In genomic region chr18:49656098-49656591, GRCh38 we compare ENCODE assay signal across 12 cellular contexts.
DNase-seq lines count a peak whose midpoint lies in the region; TF ChIP-seq lines count a peak whose summit lies in the region.
"Had no signal": no experiment of that assay in that cellular context is flagged by ENCODE, and none has a peak within 500 bp of the region (broad histone marks: within the 10 kb centered on the region; RNA-seq: fewer than 3 reads in every experiment).

No MANE protein-coding gene starts in this region.

- H3K27me3 ChIP-seq in SK-N-SH (ENCODE audit: insufficient read depth) = no peaks in the 10 kb centered on the region
- H3K27me3 ChIP-seq in hepatocyte = no peaks in the 10 kb centered on the region
- H3K27me3 ChIP-seq in prostate gland (replicated peaks; ENCODE audit: insufficient read depth) = no peaks in the 10 kb centered on the region
- H3K27me3 ChIP-seq: adrenal gland had no signal

- H3K27ac ChIP-seq in SK-N-SH (ENCODE audit: low read depth in 2 of 2, low read length in 1 of 2) = no peak overlapping the region
- peak overlapping the region; percentile 71 for H3K27ac ChIP-seq in hepatocyte
- no peak overlapping the region for H3K27ac ChIP-seq in prostate gland
- H3K27ac ChIP-seq: adrenal gland had no signal

- TF ChIP-seq CTCF in AG09309 (IDR thresholded peaks at IDR 0.05; ENCODE audit: control insufficient read depth, insufficient read depth, low read depth, low read length, missing control alignments) (no peak), SK-N-SH (IDR thresholded peaks at IDR 0.05) (no peak), hepatocyte (IDR thresholded peaks at IDR 0.05; ENCODE audit: poor library complexity) (no peak), prostate gland (IDR thresholded peaks at IDR 0.05) (no peak)

- H3K4me2 ChIP-seq in SK-N-SH (no peak overlapping the region), hepatocyte (no peak overlapping the region)

- WGBS in SK-N-SH (ENCODE audit: low lambda C conversion rate) = 36% methylated on average over 8 of the region's 8 CpGs
- WGBS in hepatocyte (ENCODE audit: low lambda C conversion rate, missing lambda C conversion rate) = 26% methylated on average over 8 of the region's 8 CpGs
- 63% methylated on average over 8 of the region's 8 CpGs for WGBS in prostate gland

- in situ Hi-C loops in ACHN (cut with HindIII; ENCODE audit: low pct_ligation_motif_present, low pct_unique_long_range_greater_than_20kb, low sequenced_read_pairs) = no loop called here

- H3K9me3 ChIP-seq in SK-N-SH = no peaks in the 10 kb centered on the region
- H3K9me3 ChIP-seq in hepatocyte (ENCODE audit: low read depth) = no peaks in the 10 kb centered on the region
- no peaks in the 10 kb centered on the region for H3K9me3 ChIP-seq in prostate gland
- H3K9me3 ChIP-seq: adrenal gland had no signal

- CTCF ChIA-PET in HEK293T (lab: Yijun Ruan, JAX) (no interaction called here), SK-N-SH (lab: Yijun Ruan, JAX) (no interaction called here)

- no peak for TF ChIP-seq EP300 in SK-N-SH (IDR thresholded peaks at IDR 0.05; ENCODE audit: borderline replicate concordance in 1 of 2, low read depth in 1 of 2, low read length in 1 of 2)

- H3K4me3 ChIP-seq in AG09309 (ENCODE audit: control insufficient read depth, low read depth, low read length) (no peak overlapping the region), SK-N-SH (ENCODE audit: low read depth in 2 of 2, low read length in 1 of 2) (no peak overlapping the region), hepatocyte (no peak overlapping the region), prostate gland (no peak overlapping the region)
- H3K4me3 ChIP-seq: adrenal gland had no signal

- no peaks in the 10 kb centered on the region for H3K36me3 ChIP-seq in SK-N-SH (replicated peaks in 1 of 2; ENCODE audit: control insufficient read depth in 1 of 2, insufficient read depth in 2 of 2, low read length in 1 of 2)
- no peaks in the 10 kb centered on the region for H3K36me3 ChIP-seq in hepatocyte (replicated peaks; ENCODE audit: insufficient read depth, low read depth)
- no peaks in the 10 kb centered on the region for H3K36me3 ChIP-seq in prostate gland
- H3K36me3 ChIP-seq: adrenal gland had no signal

- no peaks in the 10 kb centered on the region for H3K9me2 ChIP-seq in SK-N-SH
- H3K9me2 ChIP-seq in hepatocyte (replicated peaks; ENCODE audit: insufficient read depth) = no peaks in the 10 kb centered on the region

- POLR2A ChIA-PET in HEK293T (lab: Yijun Ruan, JAX) (interaction anchor here (1.0 kb wide), 1 partner anchor 70 kb away, joined by 3 read pairs; no protein-coding TSS in a partner anchor), SK-N-SH (lab: Yijun Ruan, JAX) (no interaction called here)

- DNase-seq in AG09309 (ENCODE audit: low read depth) (peak; percentile 41), HEK293T (ENCODE audit: extremely low spot score) (peak; percentile 18), SK-N-SH (no peak), hepatocyte (ENCODE audit: low spot score) (peak; percentile 52), prostate gland (ENCODE audit: low spot score) (no peak), HuH-7 (ENCODE audit: low spot score) (no peak), ACHN (no peak), putamen (ENCODE audit: low spot score) (no peak)
- DNase-seq: activated CD4-positive, alpha-beta T cell treated with anti-CD3 and anti-CD28 coated beads, Interleukin-2, amount 50 U/mL, for 1 hour; adrenal gland; CD4-positive, alpha-beta T cell; MM.1S had no signal

- no peaks in the 10 kb centered on the region for H4K20me1 ChIP-seq in SK-N-SH (ENCODE audit: insufficient read depth)
- no peaks in the 10 kb centered on the region for H4K20me1 ChIP-seq in hepatocyte (ENCODE audit: insufficient read depth, poor library complexity, severe bottlenecking)

- no peak overlapping the region for H3K9ac ChIP-seq in SK-N-SH

- no peak for TF ChIP-seq RAD21 in SK-N-SH (IDR thresholded peaks at IDR 0.05; ENCODE audit: low read length)

- peaks cover 14% of the 10 kb centered on the region for H3F3A ChIP-seq in SK-N-SH (replicated peaks; ENCODE audit: insufficient read depth)

- H3K4me1 ChIP-seq in SK-N-SH (ENCODE audit: control insufficient read depth in 1 of 2, insufficient read depth in 2 of 2, low read depth in 1 of 2, low read length in 1 of 2) (no peaks in the 10 kb centered on the region; a peak in 1 of 4 replicates), hepatocyte (ENCODE audit: insufficient read depth) (peaks cover 8% of the 10 kb centered on the region), prostate gland (replicated peaks) (no peaks in the 10 kb centered on the region)
- H3K4me1 ChIP-seq: adrenal gland had no signal

- intact Hi-C loops in prostate gland (cut with DNase I) = no loop called here

- no peak for TF ChIP-seq POLR2A in prostate gland (IDR thresholded peaks at IDR 0.05)

- H2AFZ ChIP-seq in SK-N-SH (ENCODE audit: low read depth) = no peak overlapping the region
- H2AFZ ChIP-seq in hepatocyte = no peak overlapping the region

- no peaks in the 10 kb centered on the region for H3K79me2 ChIP-seq in SK-N-SH (ENCODE audit: insufficient read depth)
- no peaks in the 10 kb centered on the region for H3K79me2 ChIP-seq in hepatocyte

TF ChIP-seq in HEK293T, 16 proteins besides CTCF, POLR2A, EP300 and RAD21:
- no peak for TF ChIP-seq ELF4 (IDR thresholded peaks at IDR 0.05)

TF ChIP-seq in SK-N-SH, 30 proteins besides CTCF, POLR2A, EP300 and RAD21:
- TF ChIP-seq FOXM1 (IDR thresholded peaks at IDR 0.05; ENCODE audit: low read depth) (no peak), MEF2A (IDR thresholded peaks at IDR 0.05; ENCODE audit: borderline replicate concordance, low read depth) (no peak), TCF12 (IDR thresholded peaks at IDR 0.05) (peak; percentile 25), GATA2 (CRISPR knock-in tag; IDR thresholded peaks at IDR 0.05) (no peak)
TF ChIP-seq in SK-N-SH: peak in this region for 1.

Comparison
In these comparisons a context has a peak if more than half of its experiments do, and no peak if none do; other contexts are left out.
1. DNase-seq: peak in AG09309 (single experiment), HEK293T (single experiment) and hepatocyte (single experiment); none in SK-N-SH (single experiment), prostate gland (single experiment), HuH-7 (single experiment), ACHN (single experiment) and putamen (single experiment).